Comparison of ENCODE assay signal across 9 cellular contexts in the genomic region with DNA sequence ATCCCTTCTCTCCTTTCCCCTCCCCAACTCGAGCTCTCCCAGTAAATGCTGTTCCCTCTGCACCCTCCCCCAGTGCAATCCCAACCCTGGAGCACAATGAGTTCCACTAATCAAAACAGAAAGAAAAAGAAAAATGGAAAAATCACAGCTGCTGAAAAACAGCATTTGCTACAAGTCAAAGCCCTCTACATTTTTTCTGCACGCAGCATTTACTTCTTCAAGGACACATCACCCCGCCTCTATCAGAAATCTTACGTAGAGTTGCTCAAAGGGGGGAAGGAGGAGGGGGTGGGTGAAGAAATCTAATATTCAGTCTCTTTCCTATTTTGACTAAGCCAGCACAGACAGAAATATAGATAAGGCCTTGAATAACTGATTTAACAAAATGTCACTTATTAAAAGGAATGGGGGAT. TPM values are rescaled to one million over a fixed set of nuclear protein-coding genes. Genes with fewer than 3 reads are reported as not detected.
A peak's percentile ranks its signal among the peaks of the same experiment; 100 is the strongest.
DNase-seq lines count a peak whose midpoint lies in the region; ATAC-seq and TF ChIP-seq lines count a peak whose summit lies in the region.
"Had no signal": no experiment of that assay in that cellular context is flagged by ENCODE, and none has a peak within 500 bp of the region (broad histone marks: within the 10 kb centered on the region; RNA-seq: fewer than 3 reads in every experiment).

No MANE protein-coding gene starts in this region.

- ATAC-seq in left ventricle myocardium superior (peak; percentile 55), HG02852 (IDR thresholded peaks at IDR 0.05; ENCODE audit: unreplicated experiment) (no peak), GM19023 (IDR thresholded peaks at IDR 0.05; ENCODE audit: unreplicated experiment) (no peak)

- H3K27me3 Mint-ChIP-seq in activated CD4-positive, alpha-beta memory T cell treated with anti-CD3 and anti-CD28 coated beads, Interleukin-2, amount 10 ng/mL, durations not matched to agents 7 days and 5 days: no peaks in the 10 kb centered on the region

- peak overlapping the region; percentile 9; the same call in 1 of the 2 replicates for H3K9ac ChIP-seq in ES-I3 (ENCODE audit: low read depth, low read length)
- no peak overlapping the region for H3K9ac ChIP-seq in rectal smooth muscle tissue (ENCODE audit: low read length)

- no peaks in the 10 kb centered on the region for H3K9me3 ChIP-seq in ES-I3 (ENCODE audit: control insufficient read depth, insufficient read depth, low read length)

- intact Hi-C loops in left ventricle myocardium superior (cut with micrococcal nuclease): no loop called here

- in situ Hi-C loops in GM13976 (cut with MboI; ENCODE audit: low sequenced_read_pairs, unreplicated experiment): no loop called here

- CTCF ChIA-PET in activated CD4-positive, alpha-beta memory T cell treated with anti-CD3 and anti-CD28 coated beads, Interleukin-2, amount 10 ng/mL, durations not matched to agents 7 days and 5 days (lab: Charles Lee): interaction anchor here (1.1 to 1.7 kb wide), 4 partner anchors 18 to 91 kb away, joined by 3 to 4 read pairs (median 4); no protein-coding TSS in a partner anchor

- H3K27me3 ChIP-seq in rectal smooth muscle tissue (ENCODE audit: control insufficient read depth, insufficient read depth, low read length): no peaks in the 10 kb centered on the region

- no peak for DNase-seq in activated CD4-positive, alpha-beta memory T cell treated with anti-CD3 and anti-CD28 coated beads, Interleukin-2, amount 10 ng/mL, durations not matched to agents 7 days and 5 days
- no peak for DNase-seq in left ventricle myocardium superior
- DNase-seq in GM19240 (ENCODE audit: insufficient read length, low spot score): no peak
- DNase-seq in GM13976 (ENCODE audit: low spot score): no peak
- DNase-seq: stimulated activated CD4-positive, alpha-beta T cell treated with anti-CD3 and anti-CD28 coated beads, Interleukin-4, amount 100 ng/mL, for 4 hours had no signal

- H3K4me1 Mint-ChIP-seq in activated CD4-positive, alpha-beta memory T cell treated with anti-CD3 and anti-CD28 coated beads, Interleukin-2, amount 10 ng/mL, durations not matched to agents 7 days and 5 days: peaks cover 58% of the 10 kb centered on the region

- peak overlapping the region; percentile 54 for H3K4me3 Mint-ChIP-seq in activated CD4-positive, alpha-beta memory T cell treated with anti-CD3 and anti-CD28 coated beads, Interleukin-2, amount 10 ng/mL, durations not matched to agents 7 days and 5 days

- H3K27ac ChIP-seq in rectal smooth muscle tissue (ENCODE audit: low read depth, low read length): peak overlapping the region; percentile 76

- no peaks in the 10 kb centered on the region for H3K36me3 ChIP-seq in ES-I3 (ENCODE audit: insufficient read depth, low read length)
- H3K36me3 ChIP-seq in rectal smooth muscle tissue (ENCODE audit: control insufficient read depth, insufficient read depth, low read length): no peaks in the 10 kb centered on the region

- no peak for TF ChIP-seq CTCF in GM13976 (IDR thresholded peaks at IDR 0.05; ENCODE audit: borderline replicate concordance, control extremely low read depth, extremely low read depth, insufficient read depth, missing control alignments)

- POLR2A ChIA-PET in activated CD4-positive, alpha-beta memory T cell treated with anti-CD3 and anti-CD28 coated beads, Interleukin-2, amount 10 ng/mL, durations not matched to agents 7 days and 5 days (lab: Charles Lee): interaction anchor here (0.7 to 3.8 kb wide), 9 partner anchors 8 to 173 kb away, joined by 3 to 22 read pairs (median 9); a partner anchor contains a TSS

- H3K4me1 ChIP-seq in ES-I3 (ENCODE audit: insufficient read depth, low read length) (peaks cover 46% of the 10 kb centered on the region), rectal smooth muscle tissue (ENCODE audit: control insufficient read depth, insufficient read depth, low read length) (peaks cover 38% of the 10 kb centered on the region)

- H3K9me3 Mint-ChIP-seq in activated CD4-positive, alpha-beta memory T cell treated with anti-CD3 and anti-CD28 coated beads, Interleukin-2, amount 10 ng/mL, durations not matched to agents 7 days and 5 days: no peaks in the 10 kb centered on the region

- peak overlapping the region; percentile 28 for H3K4me3 ChIP-seq in rectal smooth muscle tissue (ENCODE audit: low read length)

- peak overlapping the region; percentile 58 for H3K27ac Mint-ChIP-seq in activated CD4-positive, alpha-beta memory T cell treated with anti-CD3 and anti-CD28 coated beads, Interleukin-2, amount 10 ng/mL, durations not matched to agents 7 days and 5 days

- H3K36me3 Mint-ChIP-seq in activated CD4-positive, alpha-beta memory T cell treated with anti-CD3 and anti-CD28 coated beads, Interleukin-2, amount 10 ng/mL, durations not matched to agents 7 days and 5 days (ENCODE audit: low read depth): peaks cover 16% of the 10 kb centered on the region

RNA-seq across cellular contexts. Expression of a gene that starts 10.7 kb away (rescaled TPM):
- 10 to 100 TPM; 17.4 to 18.2 TPM for total RNA-seq in activated CD4-positive, alpha-beta memory T cell treated with anti-CD3 and anti-CD28 coated beads, Interleukin-2, amount 10 ng/mL, durations not matched to agents 7 days and 5 days
- total RNA-seq in left ventricle myocardium superior: 1.8 TPM
